In genomic region chr9:8706546-8706945, GRCh38 we compare ENCODE assay signal across 22 cellular contexts.
"Had no signal": no experiment of that assay in that cellular context is flagged by ENCODE, and none has a peak within 500 bp of the region (broad histone marks: within the 10 kb centered on the region; RNA-seq: fewer than 3 reads in every experiment).

No MANE protein-coding gene starts in this region.

- H3K79me2 ChIP-seq: hepatocyte had no signal

- H3K27ac ChIP-seq: esophagus squamous epithelium, gastroesophageal sphincter, hepatocyte, pancreas, prostate gland, spleen, testis, tibial nerve had no signal

- H3K36me3 ChIP-seq: esophagus squamous epithelium, gastroesophageal sphincter, pancreas, prostate gland, spleen, tibial nerve had no signal

- H3K9me3 Mint-ChIP-seq: dendritic cell treated with granulocyte-macrophage colony-stimulating factor and Interleukin-4, amounts not matched to agents 40 ng/mL and 50 ng/mL, for 4 days; naive thymus-derived CD8-positive, alpha-beta T cell; stimulated activated memory B cell treated with anti-CD40 and anti-IgM and Interleukin-4, amounts not matched to agents 10 μg/mL and 1 μg/mL and 100 μg/mL, for 72 hours; stimulated activated naive CD8-positive, alpha-beta T cell treated with anti-CD3 and anti-CD28 coated beads, Interleukin-15, amount 100 ng/mL, for 72 hours had no signal

- H3K27ac Mint-ChIP-seq: dendritic cell treated with granulocyte-macrophage colony-stimulating factor and Interleukin-4, amounts not matched to agents 40 ng/mL and 50 ng/mL, for 4 days; naive thymus-derived CD8-positive, alpha-beta T cell; stimulated activated memory B cell treated with anti-CD40 and anti-IgM and Interleukin-4, amounts not matched to agents 10 μg/mL and 1 μg/mL and 100 μg/mL, for 72 hours; stimulated activated naive CD8-positive, alpha-beta T cell treated with anti-CD3 and anti-CD28 coated beads, Interleukin-15, amount 100 ng/mL, for 72 hours had no signal

- FAIRE-seq: kidney, pancreas had no signal

- H3K4me3 ChIP-seq: esophagus squamous epithelium, gastroesophageal sphincter, hepatocyte, pancreas, prostate gland, spleen, testis, tibial nerve had no signal

- H3K4me2 ChIP-seq: hepatocyte had no signal

- ATAC-seq: gastroesophageal sphincter; left cardiac atrium; naive thymus-derived CD8-positive, alpha-beta T cell; pancreas; sciatic nerve; stimulated activated memory B cell treated with anti-CD40 and anti-IgM and Interleukin-4, amounts not matched to agents 10 μg/mL and 1 μg/mL and 100 μg/mL, for 72 hours; stimulated activated naive CD8-positive, alpha-beta T cell treated with anti-CD3 and anti-CD28 coated beads, Interleukin-15, amount 100 ng/mL, for 72 hours had no signal

- H3K36me3 Mint-ChIP-seq: naive thymus-derived CD8-positive, alpha-beta T cell; stimulated activated memory B cell treated with anti-CD40 and anti-IgM and Interleukin-4, amounts not matched to agents 10 μg/mL and 1 μg/mL and 100 μg/mL, for 72 hours had no signal

- H3K27me3 Mint-ChIP-seq: dendritic cell treated with granulocyte-macrophage colony-stimulating factor and Interleukin-4, amounts not matched to agents 40 ng/mL and 50 ng/mL, for 4 days; stimulated activated memory B cell treated with anti-CD40 and anti-IgM and Interleukin-4, amounts not matched to agents 10 μg/mL and 1 μg/mL and 100 μg/mL, for 72 hours; stimulated activated naive CD8-positive, alpha-beta T cell treated with anti-CD3 and anti-CD28 coated beads, Interleukin-15, amount 100 ng/mL, for 72 hours had no signal

- H2AFZ ChIP-seq: hepatocyte had no signal

- H3K27me3 ChIP-seq: esophagus squamous epithelium, hepatocyte, pancreas, testis, tibial nerve had no signal

- H3K4me1 Mint-ChIP-seq: naive thymus-derived CD8-positive, alpha-beta T cell; stimulated activated memory B cell treated with anti-CD40 and anti-IgM and Interleukin-4, amounts not matched to agents 10 μg/mL and 1 μg/mL and 100 μg/mL, for 72 hours; stimulated activated naive CD8-positive, alpha-beta T cell treated with anti-CD3 and anti-CD28 coated beads, Interleukin-15, amount 100 ng/mL, for 72 hours had no signal

- DNase-seq: central memory CD4-positive, alpha-beta T cell; esophagus squamous epithelium; foreskin fibroblast; head of caudate nucleus; kidney; left cardiac atrium; naive thymus-derived CD8-positive, alpha-beta T cell; occipital lobe; pancreas; spleen; stimulated activated CD4-positive, alpha-beta T cell treated with anti-CD3 and anti-CD28 coated beads, Interleukin-15, amount 100 ng/mL, for 24 hours; stimulated activated CD4-positive, alpha-beta T cell treated with anti-CD3 and anti-CD28 coated beads, Interleukin-1b, Interleukin-23, amount 100 ng/mL, for 48 hours; stimulated activated CD4-positive, alpha-beta T cell treated with anti-CD3 and anti-CD28 coated beads, Interleukin-4, amount 100 ng/mL, for 24 hours; stimulated activated naive CD8-positive, alpha-beta T cell treated with anti-CD3 and anti-CD28 coated beads, Interleukin-15, amount 100 ng/mL, for 72 hours; testis had no signal

- H3K9me3 ChIP-seq: esophagus squamous epithelium, gastroesophageal sphincter, pancreas, prostate gland, spleen, testis, tibial nerve had no signal

- H3K4me3 Mint-ChIP-seq: dendritic cell treated with granulocyte-macrophage colony-stimulating factor and Interleukin-4, amounts not matched to agents 40 ng/mL and 50 ng/mL, for 4 days; naive thymus-derived CD8-positive, alpha-beta T cell; stimulated activated memory B cell treated with anti-CD40 and anti-IgM and Interleukin-4, amounts not matched to agents 10 μg/mL and 1 μg/mL and 100 μg/mL, for 72 hours; stimulated activated naive CD8-positive, alpha-beta T cell treated with anti-CD3 and anti-CD28 coated beads, Interleukin-15, amount 100 ng/mL, for 72 hours had no signal

- H3K4me1 ChIP-seq: esophagus squamous epithelium, gastroesophageal sphincter, pancreas, prostate gland, spleen, testis had no signal
